ENCODE assay signal across 10 cellular contexts in the genomic region with DNA sequence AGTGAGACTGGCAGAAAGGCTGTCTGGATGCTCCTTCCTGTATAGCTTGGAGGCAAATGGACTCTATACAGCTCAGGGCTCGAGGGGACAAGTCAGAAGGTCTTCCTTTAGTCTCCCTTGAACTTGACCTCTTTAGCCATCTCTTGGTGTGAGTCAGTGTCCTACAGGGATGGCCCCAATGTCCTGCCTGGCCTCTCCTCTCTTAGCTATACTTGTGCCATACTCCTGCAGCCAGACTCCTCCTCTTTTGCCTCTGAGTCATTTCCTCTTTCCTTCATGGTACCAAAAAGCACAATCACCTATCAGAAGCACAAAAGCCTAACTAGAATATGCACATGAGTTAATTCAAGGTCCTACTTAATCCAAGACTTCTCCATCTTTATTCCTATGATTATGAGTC.
DNase-seq lines count a peak whose midpoint lies in the region; FAIRE-seq lines count a peak whose summit lies in the region.
"Had no signal": no experiment of that assay in that cellular context is flagged by ENCODE, and none has a peak within 500 bp of the region (broad histone marks: within the 10 kb centered on the region; RNA-seq: fewer than 3 reads in every experiment).

No MANE protein-coding gene starts in this region.

- no peak for FAIRE-seq in GM19239 (lab: Jason Lieb, UNC)

- peak overlapping the region; percentile 24 for H3K4me3 Mint-ChIP-seq in activated CD4-positive, alpha-beta T cell treated with anti-CD3 and anti-CD28 coated beads, Interleukin-2, amount 10 ng/mL, durations not matched to agents 24 days and 14 days
- no peak overlapping the region for H3K4me3 Mint-ChIP-seq in IgD-negative memory B cell

- no peak for DNase-seq in activated CD4-positive, alpha-beta T cell treated with anti-CD3 and anti-CD28 coated beads, Interleukin-2, amount 10 ng/mL, durations not matched to agents 24 days and 14 days
- DNase-seq in activated CD4-positive, alpha-beta T cell treated with anti-CD3 and anti-CD28 coated beads, Interleukin-2, amount 50 U/mL, for 48 hours: no peak
- DNase-seq in amniotic epithelial cell (ENCODE audit: low read depth) (peak; percentile 30), mesenchymal stem cell (peak; percentile 81), GM19239 (ENCODE audit: insufficient read length, low spot score) (no peak), SHP77 (lab: John Stamatoyannopoulos, UW) (no peak), NCI-H2171 treated with DMSO at 0.1 percent for 48 hours (lab: John Stamatoyannopoulos, UW) (no peak)
- DNase-seq: NCI-H1092 treated with DMSO at 0.1 percent for 48 hours, T1000 had no signal

- H2BK12ac ChIP-seq in mesenchymal stem cell (ENCODE audit: low read length in 2 of 2): peak overlapping the region; percentile 29 to 54

- no peak overlapping the region for H3K4me2 ChIP-seq in mesenchymal stem cell (ENCODE audit: low read length, poor library complexity, severe bottlenecking)

- H3K27ac ChIP-seq in mesenchymal stem cell (ENCODE audit: low read length, poor library complexity, severe bottlenecking): no peak overlapping the region

- H3K4ac ChIP-seq in mesenchymal stem cell (ENCODE audit: low read depth in 1 of 2, low read length in 2 of 2): no peak overlapping the region

- H2BK120ac ChIP-seq in mesenchymal stem cell (ENCODE audit: low read depth, low read length): peak overlapping the region; percentile 21

- H3K79me1 ChIP-seq in mesenchymal stem cell (replicated peaks; ENCODE audit: low read length, poor library complexity, severe bottlenecking): peaks cover 3% of the 10 kb centered on the region

- H3K9ac ChIP-seq in mesenchymal stem cell (ENCODE audit: low read length): no peak overlapping the region

- peak overlapping the region; percentile 68 for H3K27ac Mint-ChIP-seq in activated CD4-positive, alpha-beta T cell treated with anti-CD3 and anti-CD28 coated beads, Interleukin-2, amount 10 ng/mL, durations not matched to agents 24 days and 14 days
- peak overlapping the region in 2 of 3 donors; percentile 17 to 46 for H3K27ac Mint-ChIP-seq in IgD-negative memory B cell

- no peaks in the 10 kb centered on the region for H3K9me3 ChIP-seq in mesenchymal stem cell (ENCODE audit: control insufficient read depth, low read length)

- H4K8ac ChIP-seq in mesenchymal stem cell (ENCODE audit: low read length): peak overlapping the region; percentile 1

- no peak overlapping the region for H3K4me3 ChIP-seq in mesenchymal stem cell (ENCODE audit: insufficient read depth in 1 of 2, low read depth in 1 of 2, low read length in 2 of 2)

- H3K27me3 ChIP-seq in mesenchymal stem cell (ENCODE audit: control insufficient read depth in 1 of 2, insufficient read depth in 1 of 2, low read length in 2 of 2): no peaks in the 10 kb centered on the region

- H3K4me1 ChIP-seq in mesenchymal stem cell (ENCODE audit: control insufficient read depth, insufficient read depth, low read depth, low read length): peaks cover 5% of the 10 kb centered on the region

- H3K9me3 Mint-ChIP-seq in activated CD4-positive, alpha-beta T cell treated with anti-CD3 and anti-CD28 coated beads, Interleukin-2, amount 10 ng/mL, durations not matched to agents 24 days and 14 days: no peaks in the 10 kb centered on the region
- H3K9me3 Mint-ChIP-seq in IgD-negative memory B cell: no peaks in the 10 kb centered on the region

- no peak overlapping the region for H2BK15ac ChIP-seq in mesenchymal stem cell (ENCODE audit: low read depth, poor library complexity, severe bottlenecking)

- peaks cover 13% of the 10 kb centered on the region for H3K36me3 Mint-ChIP-seq in activated CD4-positive, alpha-beta T cell treated with anti-CD3 and anti-CD28 coated beads, Interleukin-2, amount 10 ng/mL, durations not matched to agents 24 days and 14 days (ENCODE audit: low read depth)
- H3K36me3 Mint-ChIP-seq in IgD-negative memory B cell: no peaks in the 10 kb centered on the region

- intact Hi-C loops in activated CD4-positive, alpha-beta T cell treated with anti-CD3 and anti-CD28 coated beads, Interleukin-2, amount 10 ng/mL, durations not matched to agents 24 days and 14 days (cut with micrococcal nuclease): loop anchor here (2.0 to 5.0 kb wide), 5 partner anchors 127 to 1000 kb away; a partner anchor contains a TSS

- no peak overlapping the region for H2BK5ac ChIP-seq in mesenchymal stem cell (ENCODE audit: low read depth, low read length, poor library complexity, severe bottlenecking)

- 0% methylated on average over 1 of the region's 1 CpG for WGBS in mesenchymal stem cell

- no peak overlapping the region for H3K23ac ChIP-seq in mesenchymal stem cell (ENCODE audit: low read length in 2 of 2)

- no peak overlapping the region for H2AFZ ChIP-seq in mesenchymal stem cell (ENCODE audit: low read depth, low read length)

- H2AK5ac ChIP-seq in mesenchymal stem cell (ENCODE audit: low read length, severe bottlenecking): no peak overlapping the region

- peak overlapping the region; percentile 22 for H4K91ac ChIP-seq in mesenchymal stem cell (ENCODE audit: low read length)

- H3K27me3 Mint-ChIP-seq in activated CD4-positive, alpha-beta T cell treated with anti-CD3 and anti-CD28 coated beads, Interleukin-2, amount 10 ng/mL, durations not matched to agents 24 days and 14 days: no peaks in the 10 kb centered on the region
- H3K27me3 Mint-ChIP-seq in IgD-negative memory B cell: no peaks in the 10 kb centered on the region

- H3K36me3 ChIP-seq in mesenchymal stem cell (ENCODE audit: control insufficient read depth in 1 of 2, insufficient read depth in 2 of 2, low read depth in 1 of 2, low read length in 2 of 2): peaks cover 13 to 28% of the 10 kb centered on the region in 2 experiments

- peaks cover 49% of the 10 kb centered on the region for H3K4me1 Mint-ChIP-seq in activated CD4-positive, alpha-beta T cell treated with anti-CD3 and anti-CD28 coated beads, Interleukin-2, amount 10 ng/mL, durations not matched to agents 24 days and 14 days
- peaks cover 6 to 18% (median 15%) of the 10 kb centered on the region in 3 donors for H3K4me1 Mint-ChIP-seq in IgD-negative memory B cell

- no peak overlapping the region for H3K14ac ChIP-seq in mesenchymal stem cell (ENCODE audit: low read length in 2 of 2)

- H3K18ac ChIP-seq in mesenchymal stem cell (ENCODE audit: low read depth in 1 of 2, low read length in 2 of 2): peak overlapping the region in 1 of 2 experiments; percentile 26

Comparison
In these comparisons a context has a peak if more than half of its experiments do, and no peak if none do; other contexts are left out.
1. DNase-seq: peak in amniotic epithelial cell (single experiment) and mesenchymal stem cell (single experiment); none in activated CD4-positive, alpha-beta T cell treated with anti-CD3 and anti-CD28 coated beads, Interleukin-2, amount 10 ng/mL, durations not matched to agents 24 days and 14 days (single experiment), activated CD4-positive, alpha-beta T cell treated with anti-CD3 and anti-CD28 coated beads, Interleukin-2, amount 50 U/mL, for 48 hours (0 of 2), GM19239 (single experiment), SHP77 (0 of 2) and NCI-H2171 treated with DMSO at 0.1 percent for 48 hours (single experiment).